Comparison of ENCODE assay signal across 23 cellular contexts in the genomic region with DNA sequence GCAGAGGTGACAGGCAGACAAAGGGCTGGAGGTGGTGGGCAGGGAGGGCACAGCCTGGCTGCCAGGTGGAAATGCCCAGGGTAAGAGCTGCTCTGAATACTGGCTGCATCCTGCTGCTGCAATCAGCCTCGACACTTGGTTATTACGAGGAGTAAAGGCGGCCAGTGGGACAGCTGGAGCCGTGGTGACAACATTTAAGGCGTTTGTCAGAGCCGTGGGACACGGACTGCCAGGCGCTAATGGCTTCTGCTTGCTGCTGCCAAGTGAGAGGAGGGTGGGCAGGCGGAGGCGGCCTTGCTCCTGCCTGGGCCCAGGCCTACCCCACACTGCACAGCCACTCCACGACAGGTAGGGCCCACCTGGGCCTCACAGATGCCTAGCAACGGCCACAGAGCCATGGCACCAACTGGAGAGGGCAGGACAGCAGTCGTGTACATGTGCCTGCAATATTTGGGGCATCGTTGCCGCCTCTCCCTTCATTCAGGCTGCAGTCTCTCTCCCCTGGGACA.
"Had no signal": no experiment of that assay in that cellular context is flagged by ENCODE, and none has a peak within 500 bp of the region (broad histone marks: within the 10 kb centered on the region; RNA-seq: fewer than 3 reads in every experiment).

No MANE protein-coding gene starts in this region.

- ATAC-seq: esophagus mucosa; heart left ventricle; left colon; left ventricle myocardium superior; natural killer cell treated with Interleukin-12 subunit alpha and Interleukin-12 subunit beta and Interleukin-15 and Interleukin-18, amount 100 ng/mL, for 72 hours; stimulated activated memory B cell treated with anti-CD40 and anti-IgM and Interleukin-4, amounts not matched to agents 10 μg/mL and 1 μg/mL and 100 μg/mL, for 72 hours; stimulated activated naive CD8-positive, alpha-beta T cell treated with anti-CD3 and anti-CD28 coated beads, Interleukin-15, amount 100 ng/mL, for 72 hours had no signal

- H3K4me2 ChIP-seq: neural progenitor cell had no signal

- H3K9me3 ChIP-seq: heart left ventricle, prostate gland, right lobe of liver, spleen, testis, transverse colon had no signal

- H3K4me1 ChIP-seq: heart left ventricle, neural progenitor cell, parathyroid adenoma, prostate gland, right lobe of liver, spleen, testis, transverse colon had no signal

- H3K4me3 ChIP-seq: heart left ventricle, lung, neural progenitor cell, prostate gland, right lobe of liver, spleen, testis, transverse colon had no signal

- H3K79me2 ChIP-seq: parathyroid adenoma had no signal

- DNase-seq: dermis blood vessel endothelial cell; heart left ventricle; hippocampal formation; left colon; left ventricle myocardium superior; mesenchymal stem cell; midbrain; occipital lobe; right lobe of liver; spleen; stimulated activated CD4-positive, alpha-beta T cell treated with anti-CD3 and anti-CD28 coated beads, Interleukin-15, amount 100 ng/mL, for 24 hours; stimulated activated CD4-positive, alpha-beta T cell treated with anti-CD3 and anti-CD28 coated beads, Interleukin-1b, Interleukin-23, amount 100 ng/mL, for 48 hours; stimulated activated CD4-positive, alpha-beta T cell treated with anti-CD3 and anti-CD28 coated beads, Interleukin-4, amount 100 ng/mL, for 24 hours; stimulated activated naive CD8-positive, alpha-beta T cell treated with anti-CD3 and anti-CD28 coated beads, Interleukin-15, amount 100 ng/mL, for 72 hours; testis; transverse colon had no signal

- H3K27me3 ChIP-seq: heart left ventricle, neural progenitor cell, right lobe of liver, spleen, testis, transverse colon had no signal

- H3K36me3 ChIP-seq: heart left ventricle, neural progenitor cell, prostate gland, right lobe of liver, spleen, transverse colon had no signal

- H3K27ac ChIP-seq: heart left ventricle, neural progenitor cell, parathyroid adenoma, prostate gland, right lobe of liver, spleen, testis, transverse colon had no signal

- H3K9ac ChIP-seq: neural progenitor cell, parathyroid adenoma had no signal

- H2AFZ ChIP-seq: neural progenitor cell, parathyroid adenoma had no signal
